Comparison of ENCODE assay signal across 9 cellular contexts in the genomic region with DNA sequence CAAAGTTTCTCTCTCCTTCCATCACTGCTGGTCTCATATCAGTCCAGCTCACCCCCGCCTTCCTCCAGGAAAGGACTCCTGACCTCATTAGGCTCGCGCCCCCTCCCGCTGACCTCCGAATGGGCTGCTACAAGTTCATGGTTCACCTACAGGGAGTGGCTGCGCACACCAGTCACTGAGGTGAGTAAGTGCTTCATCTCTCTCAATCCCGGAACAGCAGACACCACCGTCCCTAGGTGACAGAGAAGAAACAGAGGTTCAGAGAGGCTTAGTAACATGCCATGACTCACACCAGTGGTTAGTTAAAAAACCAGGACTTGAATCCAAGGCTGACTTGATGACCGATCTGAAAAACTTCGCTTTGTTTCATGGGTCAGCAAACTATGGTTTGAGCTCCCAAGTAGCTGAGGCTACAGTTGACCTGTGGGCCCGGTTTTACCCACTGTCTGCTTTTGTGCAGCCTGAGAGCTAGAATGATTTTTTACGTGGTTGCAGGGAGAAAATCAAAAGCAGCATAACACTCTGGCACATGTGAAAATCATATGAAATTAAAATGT. TPM values are rescaled to one million over a fixed set of nuclear protein-coding genes. Genes with fewer than 3 reads are reported as not detected.
DNase-seq lines count a peak whose midpoint lies in the region; ATAC-seq and TF ChIP-seq lines count a peak whose summit lies in the region.
"Had no signal": no experiment of that assay in that cellular context is flagged by ENCODE, and none has a peak within 500 bp of the region (broad histone marks: within the 10 kb centered on the region; RNA-seq: fewer than 3 reads in every experiment).

No MANE protein-coding gene starts in this region.

- no peak overlapping the region for H3K14ac ChIP-seq in neuronal stem cell (ENCODE audit: low read length)

- H4K91ac ChIP-seq in neuronal stem cell (ENCODE audit: low read depth, low read length, poor library complexity), result no peak overlapping the region

- no peaks in the 10 kb centered on the region for H3K4me1 ChIP-seq in SK-N-SH (ENCODE audit: control insufficient read depth in 1 of 2, insufficient read depth in 2 of 2, low read depth in 1 of 2, low read length in 1 of 2)
- H3K4me1 ChIP-seq in neuronal stem cell (ENCODE audit: control insufficient read depth in 2 of 2, insufficient read depth in 1 of 2, low read depth in 1 of 2, low read length in 2 of 2), result peaks cover 4 to 6% of the 10 kb centered on the region in 2 donors

- H2AFZ ChIP-seq in SK-N-SH (ENCODE audit: low read depth) (no peak overlapping the region), neuronal stem cell (ENCODE audit: low read length) (no peak overlapping the region)

- no peak overlapping the region for H3K4ac ChIP-seq in neuronal stem cell (ENCODE audit: low read length)

- H3K4me3 ChIP-seq in SK-N-SH (ENCODE audit: low read depth in 2 of 2, low read length in 1 of 2), result no peak overlapping the region
- H3K4me3 ChIP-seq in cardiac fibroblast (replicated peaks in 1 of 2; ENCODE audit: low read depth in 2 of 2, low read length in 2 of 2), result no peak overlapping the region
- no peak overlapping the region for H3K4me3 ChIP-seq in neuronal stem cell (ENCODE audit: low read length in 2 of 2)
- H3K4me3 ChIP-seq: SK-N-MC had no signal

- peak overlapping the region; percentile 8 for H3K23ac ChIP-seq in neuronal stem cell (ENCODE audit: low read depth, low read length, poor library complexity)

- ATAC-seq in GM18868 (IDR thresholded peaks at IDR 0.05; ENCODE audit: unreplicated experiment) (no peak), HG03457 (IDR thresholded peaks at IDR 0.05; ENCODE audit: unreplicated experiment) (no peak)

- WGBS in SK-N-SH (ENCODE audit: low lambda C conversion rate), result 69% methylated on average over 12 of the region's 12 CpGs
- WGBS in neuronal stem cell (ENCODE audit: extremely low coverage in 2 of 2, insufficient read length in 2 of 2, insufficient replicate concordance in 1 of 2), 2 donors, result no CpG with 5 or more reads among the region's 12 CpGs

- no peak overlapping the region for H2BK12ac ChIP-seq in neuronal stem cell (ENCODE audit: low read length)

- no peaks in the 10 kb centered on the region for H3K79me2 ChIP-seq in SK-N-SH (ENCODE audit: insufficient read depth)

- no peak overlapping the region for H2BK5ac ChIP-seq in neuronal stem cell (ENCODE audit: low read length)

- no peaks in the 10 kb centered on the region for H4K20me1 ChIP-seq in SK-N-SH (ENCODE audit: insufficient read depth)

- H2BK120ac ChIP-seq in neuronal stem cell (ENCODE audit: low read depth, low read length), result no peak overlapping the region

- H3F3A ChIP-seq in SK-N-SH (replicated peaks; ENCODE audit: insufficient read depth), result peaks cover under 1% of the 10 kb centered on the region

- H3K9me2 ChIP-seq in SK-N-SH, result no peaks in the 10 kb centered on the region

- no peak overlapping the region for H3K18ac ChIP-seq in neuronal stem cell (ENCODE audit: low read length)

- H3K9ac ChIP-seq in SK-N-SH (no peak overlapping the region), neuronal stem cell (ENCODE audit: low read depth, low read length, poor library complexity) (no peak overlapping the region)

- H3K4me2 ChIP-seq in SK-N-SH (no peak overlapping the region), neuronal stem cell (ENCODE audit: insufficient read depth, low read length, poor library complexity, severe bottlenecking) (no peak overlapping the region)

- DNase-seq in Daoy (ENCODE audit: low read depth) (peak; percentile 84), SK-N-SH (no peak), cardiac fibroblast (ENCODE audit: low read depth in 2 of 2) (peak; percentile 22 to 85), neuronal stem cell (ENCODE audit: low spot score) (no peak), NCI-H1436 treated with DMSO at 0.1 percent for 48 hours (lab: John Stamatoyannopoulos, UW) (no peak), NCI-H446 (lab: John Stamatoyannopoulos, UW) (no peak)

- no peaks in the 10 kb centered on the region for H3K79me1 ChIP-seq in neuronal stem cell (ENCODE audit: low read depth, low read length)

- TF ChIP-seq EP300 in SK-N-SH (IDR thresholded peaks at IDR 0.05; ENCODE audit: borderline replicate concordance in 1 of 2, low read depth in 1 of 2, low read length in 1 of 2), result no peak

- H3K27me3 ChIP-seq in SK-N-SH (ENCODE audit: insufficient read depth) (no peaks in the 10 kb centered on the region), neuronal stem cell (ENCODE audit: control insufficient read depth in 3 of 3, insufficient read depth in 3 of 3, low read depth in 1 of 3, low read length in 3 of 3) (no peaks in the 10 kb centered on the region)

- POLR2A ChIA-PET in SK-N-SH (lab: Yijun Ruan, JAX), result no interaction called here

- no peak overlapping the region for H4K8ac ChIP-seq in neuronal stem cell (ENCODE audit: low read depth, low read length)

- H2AK5ac ChIP-seq in neuronal stem cell (ENCODE audit: low read depth, low read length), result no peak overlapping the region

- no peak overlapping the region for H3K27ac ChIP-seq in SK-N-SH (ENCODE audit: low read depth in 2 of 2, low read length in 1 of 2)
- no peak overlapping the region for H3K27ac ChIP-seq in neuronal stem cell (replicated peaks; ENCODE audit: low read length)
- H3K27ac ChIP-seq: SK-N-MC had no signal

- CTCF ChIA-PET in SK-N-SH (lab: Yijun Ruan, JAX), result interaction anchor here (0.6 to 1.3 kb wide), 2 partner anchors 39 to 372 kb away, joined by 3 read pairs; no protein-coding TSS in a partner anchor

- H3K9me3 ChIP-seq in SK-N-SH (no peaks in the 10 kb centered on the region), neuronal stem cell (replicated peaks in 1 of 2; ENCODE audit: control insufficient read depth in 2 of 2, insufficient read depth in 1 of 2, low read depth in 1 of 2, low read length in 2 of 2) (no peaks in the 10 kb centered on the region)

- H2BK15ac ChIP-seq in neuronal stem cell (ENCODE audit: low read length), result no peak overlapping the region

- H3K36me3 ChIP-seq in SK-N-SH (replicated peaks in 1 of 2; ENCODE audit: control insufficient read depth in 1 of 2, insufficient read depth in 2 of 2, low read length in 1 of 2) (no peaks in the 10 kb centered on the region), neuronal stem cell (replicated peaks in 1 of 2; ENCODE audit: control insufficient read depth in 2 of 2, insufficient read depth in 2 of 2, low read length in 2 of 2) (no peaks in the 10 kb centered on the region)

- no peak for TF ChIP-seq RAD21 in SK-N-SH (IDR thresholded peaks at IDR 0.05; ENCODE audit: low read length)

- no peak for TF ChIP-seq CTCF in SK-N-SH (IDR thresholded peaks at IDR 0.05)
- no peak for TF ChIP-seq CTCF in cardiac fibroblast (IDR thresholded peaks at IDR 0.05; ENCODE audit: low read depth, low read length)

TF ChIP-seq in SK-N-SH, 30 proteins besides CTCF, POLR2A, EP300 and RAD21:
- TF ChIP-seq FOXM1 (IDR thresholded peaks at IDR 0.05; ENCODE audit: low read depth), result no peak
- peak; percentile 44 for TF ChIP-seq PBX3 (IDR thresholded peaks at IDR 0.05)
- TF ChIP-seq IRF3 (IDR thresholded peaks at IDR 0.05; ENCODE audit: low read depth, low read length), result no peak
- peak; percentile 48; the same call in 1 of the 2 replicates for TF ChIP-seq FOSL2 (IDR thresholded peaks at IDR 0.05; ENCODE audit: borderline replicate concordance, low read depth)
TF ChIP-seq in SK-N-SH: peak in this region for 2.

RNA-seq across cellular contexts. Expression of gene ZFP36L2, which starts 42.0 kb away (rescaled TPM):
- 2.3 and 4.1 TPM in 2 replicates for total RNA-seq in Daoy (2014; rRNA removed; shearing (Covaris generic))
- 12.5 and 18.4 TPM in 2 replicates for polyA plus RNA-seq in SK-N-SH (2012; rRNA removed)
- 22.0 and 22.2 TPM in 2 replicates for polyA plus RNA-seq in SK-N-SH (2012; cell fraction: cytosol; rRNA removed)
- 24.1 and 24.2 TPM in 2 replicates for polyA plus RNA-seq in SK-N-SH (2012; cell fraction: nucleus; rRNA removed)
- polyA plus RNA-seq in neuronal stem cell (2013, experiment 1 of 2), result 39.5 TPM
- polyA plus RNA-seq in neuronal stem cell (2013, experiment 2 of 2), result 40.0 TPM

Comparison
In these comparisons a context has a peak if more than half of its experiments do, and no peak if none do; other contexts are left out.
1. DNase-seq: peak in Daoy (single experiment) and cardiac fibroblast (2 of 2); none in SK-N-SH (single experiment), neuronal stem cell (single experiment), NCI-H1436 treated with DMSO at 0.1 percent for 48 hours (single experiment) and NCI-H446 (0 of 2).